Comparison of ENCODE assay signal across 27 cellular contexts in the genomic region with DNA sequence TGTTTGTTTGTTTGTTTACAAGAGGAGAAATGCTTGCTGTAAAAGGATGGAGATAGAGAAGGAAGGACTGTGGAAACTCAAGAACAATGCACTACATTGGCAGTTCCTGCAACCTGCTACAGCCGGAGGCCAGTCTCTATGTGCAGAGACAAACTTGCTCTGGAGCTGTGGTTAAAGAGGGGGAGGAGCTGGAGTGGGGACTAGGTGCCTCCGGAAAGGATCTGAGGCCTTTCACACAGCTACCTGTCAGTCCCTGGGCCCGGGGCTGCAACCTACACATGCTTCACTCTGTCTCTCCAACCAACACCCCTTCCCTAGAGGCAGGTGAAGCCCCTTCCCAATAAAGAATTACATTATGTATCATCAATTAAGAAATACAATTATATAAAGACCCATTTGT.
DNase-seq lines count a peak whose midpoint lies in the region; TF ChIP-seq lines count a peak whose summit lies in the region.
"Had no signal": no experiment of that assay in that cellular context is flagged by ENCODE, and none has a peak within 500 bp of the region (broad histone marks: within the 10 kb centered on the region; RNA-seq: fewer than 3 reads in every experiment).

No MANE protein-coding gene starts in this region.

- DNase-seq in A673 (ENCODE audit: low spot score) (no peak), ELF-1 (ENCODE audit: low read depth, low spot score) (peak; percentile 60), SK-MEL-5 (ENCODE audit: low read depth, low spot score) (peak; percentile 41), islet precursor cell (peak; percentile 74), SK-N-SH (no peak), COR-L47 (lab: John Stamatoyannopoulos, UW) (no peak), COLO668 (lab: John Stamatoyannopoulos, UW; ENCODE audit: unreplicated experiment) (no peak)
- DNase-seq: activated CD4-positive, alpha-beta T cell treated with anti-CD3 and anti-CD28 coated beads for 4 hours; activated T-cell treated with anti-CD3 and anti-CD28 coated beads for 4 hours; colonic mucosa; effector CD4-positive, alpha-beta T cell; HCEC 1CT; immature natural killer cell; left colon; NCI-H1092; NCI-H1694 treated with DMSO at 0.1 percent for 48 hours; NCI-H526; SHP77; small intestine; stimulated activated naive CD4-positive, alpha-beta T cell treated with Interleukin-2 at 50 U/mL for 16 hours; testis; uterus had no signal

- POLR2A ChIA-PET in A673 (lab: Charles Lee; ENCODE audit: low non-redundant PET) = no interaction called here
- POLR2A ChIA-PET in SK-N-SH (lab: Yijun Ruan, JAX) = no interaction called here

- H3K36me3 ChIP-seq in A673 (ENCODE audit: insufficient read depth, low read length, poor library complexity, severe bottlenecking) = no peaks in the 10 kb centered on the region
- H3K36me3 ChIP-seq in SK-N-SH (replicated peaks in 1 of 2; ENCODE audit: control insufficient read depth in 1 of 2, insufficient read depth in 2 of 2, low read length in 1 of 2) = no peaks in the 10 kb centered on the region
- H3K36me3 ChIP-seq: BLaER1, cardiac muscle cell, colonic mucosa, uterus had no signal

- no peaks in the 10 kb centered on the region for H4K20me1 ChIP-seq in SK-N-SH (ENCODE audit: insufficient read depth)
- H4K20me1 ChIP-seq: BLaER1 had no signal

- no peaks in the 10 kb centered on the region for H3K79me2 ChIP-seq in SK-N-SH (ENCODE audit: insufficient read depth)
- H3K79me2 ChIP-seq: hepatocyte had no signal

- H3K27ac ChIP-seq in A673 (ENCODE audit: low read depth, low read length, poor library complexity, severe bottlenecking) = peak overlapping the region; percentile 87
- H3K27ac ChIP-seq in SK-N-SH (ENCODE audit: low read depth in 2 of 2, low read length in 1 of 2) = no peak overlapping the region
- H3K27ac ChIP-seq: BLaER1, cardiac muscle cell, colonic mucosa, epithelial cell of prostate, hepatocyte, testis, uterus, VCaP had no signal

- intact Hi-C loops in A673 (cut with micrococcal nuclease; ENCODE audit: unreplicated experiment) = loop anchor here (2.0 to 10.0 kb wide), 6 partner anchors 97 to 1437 kb away; partner anchors contain the start of gene ZEB2

- H3K9me2 ChIP-seq in SK-N-SH = no peaks in the 10 kb centered on the region

- TF ChIP-seq EP300 in SK-N-SH (IDR thresholded peaks at IDR 0.05; ENCODE audit: borderline replicate concordance in 1 of 2, low read depth in 1 of 2, low read length in 1 of 2) = no peak

- H3F3A ChIP-seq in SK-N-SH (replicated peaks; ENCODE audit: insufficient read depth) = peaks cover 4% of the 10 kb centered on the region

- no TSS peak for BruUV-seq in A673 (replicated peaks; lab: Mats Ljungman, UMichigan)

- WGBS in SK-N-SH (ENCODE audit: low lambda C conversion rate) = 84% methylated on average over 3 of the region's 3 CpGs

- H3K9me3 ChIP-seq in A673 (ENCODE audit: low read depth, low read length, poor library complexity, severe bottlenecking) (no peaks in the 10 kb centered on the region), SK-N-SH (no peaks in the 10 kb centered on the region)
- H3K9me3 ChIP-seq: BLaER1, colonic mucosa, testis, uterus had no signal

- H3K27me3 ChIP-seq in A673 (replicated peaks; ENCODE audit: insufficient read depth, low read depth, low read length, poor library complexity) (no peaks in the 10 kb centered on the region), SK-N-SH (ENCODE audit: insufficient read depth) (no peaks in the 10 kb centered on the region)
- H3K27me3 ChIP-seq: BLaER1, cardiac muscle cell, colonic mucosa, hepatocyte, testis, uterus had no signal

- CTCF ChIA-PET in A673 (lab: Charles Lee) = no interaction called here
- CTCF ChIA-PET in SK-N-SH (lab: Yijun Ruan, JAX) = interaction anchor here (1.4 to 2.1 kb wide), 3 partner anchors 10 to 1816 kb away, joined by 3 to 16 read pairs (median 5); no protein-coding TSS in a partner anchor

- H3K4me2 ChIP-seq in SK-N-SH = no peak overlapping the region
- H3K4me2 ChIP-seq: hepatocyte had no signal

- H2AFZ ChIP-seq in SK-N-SH (ENCODE audit: low read depth) = no peak overlapping the region
- H2AFZ ChIP-seq: hepatocyte had no signal

- in situ Hi-C loops in SK-MEL-5 (cut with HindIII; ENCODE audit: low pct_unique_long_range_greater_than_20kb, low sequenced_read_pairs) = no loop called here

- H3K4me3 ChIP-seq in A673 (ENCODE audit: low read depth, low read length, poor library complexity, severe bottlenecking) (no peak overlapping the region), SK-N-SH (ENCODE audit: low read depth in 2 of 2, low read length in 1 of 2) (no peak overlapping the region)
- H3K4me3 ChIP-seq: BLaER1, cardiac muscle cell, colonic mucosa, hepatocyte, testis, uterus had no signal

- H3K4me1 ChIP-seq in A673 (ENCODE audit: insufficient read depth, low read length, poor library complexity, severe bottlenecking) (peaks cover 47% of the 10 kb centered on the region), SK-N-SH (ENCODE audit: control insufficient read depth in 1 of 2, insufficient read depth in 2 of 2, low read depth in 1 of 2, low read length in 1 of 2) (peaks cover 4 to 13% of the 10 kb centered on the region in 2 experiments; a peak in 3 of 4 replicates)
- H3K4me1 ChIP-seq: colonic mucosa, uterus had no signal

- no peak for TF ChIP-seq RAD21 in SK-N-SH (IDR thresholded peaks at IDR 0.05; ENCODE audit: low read length)

- TF ChIP-seq CTCF in A673 (conservative IDR thresholded peaks at IDR 0.05; ENCODE audit: low read depth, low read length) (no peak), SK-N-SH (IDR thresholded peaks at IDR 0.05) (no peak)

- no peak overlapping the region for H3K9ac ChIP-seq in SK-N-SH
- H3K9ac ChIP-seq: BLaER1 had no signal

TF ChIP-seq in SK-N-SH, 30 proteins besides CTCF, POLR2A, EP300 and RAD21:
- TF ChIP-seq SIN3A (IDR thresholded peaks at IDR 0.05; ENCODE audit: borderline replicate concordance, low read depth, low read length) = no peak
- no peak for TF ChIP-seq TEAD4 (IDR thresholded peaks at IDR 0.05; ENCODE audit: borderline replicate concordance, insufficient read depth)
- TF ChIP-seq, protein P1, sequence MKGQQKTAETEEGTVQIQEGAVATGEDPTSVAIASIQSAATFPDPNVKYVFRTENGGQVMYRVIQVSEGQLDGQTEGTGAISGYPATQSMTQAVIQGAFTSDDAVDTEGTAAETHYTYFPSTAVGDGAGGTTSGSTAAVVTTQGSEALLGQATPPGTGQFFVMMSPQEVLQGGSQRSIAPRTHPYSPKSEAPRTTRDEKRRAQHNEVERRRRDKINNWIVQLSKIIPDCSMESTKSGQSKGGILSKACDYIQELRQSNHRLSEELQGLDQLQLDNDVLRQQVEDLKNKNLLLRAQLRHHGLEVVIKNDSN (IDR thresholded peaks at IDR 0.05; ENCODE audit: borderline replicate concordance, low read depth) = no peak
- TF ChIP-seq PBX3 (IDR thresholded peaks at IDR 0.05) = no peak
- TF ChIP-seq RCOR1 (IDR thresholded peaks at IDR 0.05; ENCODE audit: low read length) = no peak
- TF ChIP-seq CHD2 (IDR thresholded peaks at IDR 0.05; ENCODE audit: low read length, partially characterized antibody) = no peak
- no peak for TF ChIP-seq POLR2AphosphoS5 (IDR thresholded peaks at IDR 0.05; ENCODE audit: low read depth, low read length)
- no peak for TF ChIP-seq NFIC (IDR thresholded peaks at IDR 0.05; ENCODE audit: borderline replicate concordance)
- no peak for TF ChIP-seq RFX5 (IDR thresholded peaks at IDR 0.05; ENCODE audit: low read length)
- no peak for TF ChIP-seq MAX (IDR thresholded peaks at IDR 0.05; ENCODE audit: low read depth)
- no peak for TF ChIP-seq MEF2A (IDR thresholded peaks at IDR 0.05; ENCODE audit: borderline replicate concordance, low read depth)
- no peak for TF ChIP-seq RXRA (IDR thresholded peaks at IDR 0.05; ENCODE audit: borderline replicate concordance, low read depth)
- no peak for TF ChIP-seq SMC3 (IDR thresholded peaks at IDR 0.05; ENCODE audit: low read depth, low read length)
TF ChIP-seq in SK-N-SH: peak in this region for 0.

Comparison
In these comparisons a context has a peak if more than half of its experiments do, and no peak if none do; other contexts are left out.
1. DNase-seq: peak in ELF-1 (single experiment), SK-MEL-5 (single experiment) and islet precursor cell (single experiment); none in A673 (single experiment), SK-N-SH (single experiment), COR-L47 (single experiment) and COLO668 (single experiment).